10 cellular contexts compared by ENCODE assay signal in the genomic region with DNA sequence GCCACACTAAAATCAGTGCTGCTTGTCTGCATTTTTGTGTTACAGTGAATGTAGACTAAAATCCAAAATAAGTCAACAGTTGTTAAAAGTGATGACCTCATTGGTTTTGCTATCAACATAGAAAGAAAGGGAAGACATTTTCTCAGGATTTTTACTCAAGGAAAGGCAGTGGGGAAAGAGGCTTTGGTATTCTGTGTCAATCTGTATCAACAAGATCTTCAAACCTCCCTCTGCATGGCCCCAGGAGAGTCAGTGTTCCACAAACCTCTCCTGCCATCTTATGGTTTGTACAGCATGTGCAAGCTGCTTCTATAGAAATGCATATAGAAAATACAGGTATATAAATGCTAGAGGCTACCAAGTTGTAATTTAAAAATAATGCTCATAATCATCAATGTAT. TPM values are rescaled to one million over a fixed set of nuclear protein-coding genes. Genes with fewer than 3 reads are reported as not detected.
A peak's percentile ranks its signal among the peaks of the same experiment; 100 is the strongest.
DNase-seq lines count a peak whose midpoint lies in the region; ATAC-seq, FAIRE-seq and TF ChIP-seq lines count a peak whose summit lies in the region.
"Had no signal": no experiment of that assay in that cellular context is flagged by ENCODE, and none has a peak within 500 bp of the region (broad histone marks: within the 10 kb centered on the region; RNA-seq: fewer than 3 reads in every experiment).

No MANE protein-coding gene starts in this region.

- H3K79me2 ChIP-seq in endothelial cell of umbilical vein (ENCODE audit: control insufficient read depth, insufficient read depth, low read length), result no peaks in the 10 kb centered on the region

- no peaks in the 10 kb centered on the region for H3K9me1 ChIP-seq in endothelial cell of umbilical vein (replicated peaks; ENCODE audit: control insufficient read depth, extremely low read depth, insufficient read depth, low read length)

- POLR2A ChIA-PET in AG04449 (lab: Yijun Ruan, JAX) (no interaction called here), endothelial cell of umbilical vein (lab: Charles Lee) (no interaction called here)

- no peak overlapping the region for H3K9ac ChIP-seq in endothelial cell of umbilical vein (replicated peaks; ENCODE audit: extremely low read depth, insufficient read depth, low read length)

- dilution Hi-C loops in endothelial cell of umbilical vein (cut with MboI; ENCODE audit: extremely low pct_ligation_motif_present, low sequenced_read_pairs), result no loop called here

- H3K4me3 ChIP-seq in AG04449 (ENCODE audit: low read depth, low read length) (no peak overlapping the region), endothelial cell of umbilical vein (replicated peaks in 1 of 3; ENCODE audit: insufficient read depth in 1 of 3, low read depth in 1 of 3, low read length in 3 of 3) (no peak overlapping the region)
- H3K4me3 ChIP-seq: gastrocnemius medialis had no signal

- no peaks in the 10 kb centered on the region for H3K36me3 ChIP-seq in endothelial cell of umbilical vein (ENCODE audit: control insufficient read depth in 2 of 2, extremely low read depth in 1 of 2, insufficient read depth in 2 of 2, low read length in 2 of 2)
- H3K36me3 ChIP-seq: gastrocnemius medialis had no signal

- H4K20me1 ChIP-seq in endothelial cell of umbilical vein (replicated peaks; ENCODE audit: control insufficient read depth, extremely low read depth, insufficient read depth, low read length), result no peaks in the 10 kb centered on the region

- CTCF ChIA-PET in AG04449 (lab: Yijun Ruan, JAX), result interaction anchor here (1.2 to 4.2 kb wide), 10 partner anchors 10 to 251 kb away, joined by 5 to 66 read pairs (median 10); no protein-coding TSS in a partner anchor
- CTCF ChIA-PET in endothelial cell of umbilical vein (lab: Charles Lee), result interaction anchor here (1.4 to 4.3 kb wide), 5 partner anchors 79 to 733 kb away, joined by 3 to 24 read pairs (median 9); partner anchors contain the start of gene OR51D1

- no peak overlapping the region for H3K27ac ChIP-seq in endothelial cell of umbilical vein (ENCODE audit: insufficient read depth, low read depth, low read length)
- H3K27ac ChIP-seq: gastrocnemius medialis had no signal

- DNase-seq in AG04449 (ENCODE audit: low read depth, low spot score), result peak; percentile 54
- peak; percentile 7 for DNase-seq in NAMALWA (ENCODE audit: low spot score)
- DNase-seq in endothelial cell of umbilical vein (ENCODE audit: low read depth, low spot score), result peak; percentile 66
- DNase-seq in GF-D8 (lab: John Stamatoyannopoulos, UW), result no peak
- DNase-seq in activated T-cell treated with anti-CD3 and anti-CD28 coated beads, Interleukin-2, amount 50 U/mL, for 1 hour, result no peak
- DNase-seq in germinal center (ENCODE audit: low spot score), result no peak
- DNase-seq: activated CD8-positive, alpha-beta T cell treated with anti-CD3 and anti-CD28 coated beads for 36 hours; gastrocnemius medialis had no signal

- no peak overlapping the region for H3K4me2 ChIP-seq in endothelial cell of umbilical vein (ENCODE audit: insufficient read depth, low read length)

- TF ChIP-seq CTCF in AG04449 (IDR thresholded peaks at IDR 0.05; ENCODE audit: insufficient read depth, low read length, missing control alignments) (peak; percentile 63), endothelial cell of umbilical vein (IDR thresholded peaks at IDR 0.05; ENCODE audit: extremely low read depth in 1 of 2, insufficient read depth in 1 of 2, low read depth in 1 of 2, low read length in 2 of 2) (peak; percentile 32 to 34)

- ATAC-seq in GM19438 (IDR thresholded peaks at IDR 0.05; ENCODE audit: low read depth, unreplicated experiment) (peak; percentile 47), HG02610 (IDR thresholded peaks at IDR 0.05; ENCODE audit: unreplicated experiment) (no peak)
- ATAC-seq: activated CD8-positive, alpha-beta T cell treated with anti-CD3 and anti-CD28 coated beads for 36 hours; gastrocnemius medialis had no signal

- TF ChIP-seq POLR2A in endothelial cell of umbilical vein (IDR thresholded peaks at IDR 0.05; ENCODE audit: low read depth, low read length), result no peak

- H3K9me3 ChIP-seq in endothelial cell of umbilical vein (replicated peaks; ENCODE audit: control insufficient read depth, insufficient read depth, low read length), result no peaks in the 10 kb centered on the region
- H3K9me3 ChIP-seq: gastrocnemius medialis had no signal

- H3K27me3 ChIP-seq in endothelial cell of umbilical vein (ENCODE audit: control insufficient read depth in 2 of 2, insufficient read depth in 2 of 2, low read length in 2 of 2), result no peaks in the 10 kb centered on the region
- H3K27me3 ChIP-seq: gastrocnemius medialis had no signal

- no TSS peak for BruUV-seq in endothelial cell of umbilical vein (replicated peaks; lab: Mats Ljungman, UMichigan)

- FAIRE-seq in endothelial cell of umbilical vein (lab: Jason Lieb, UNC), result no peak

- no peak overlapping the region for H2AFZ ChIP-seq in endothelial cell of umbilical vein (ENCODE audit: low read depth, low read length)

- H3K4me1 ChIP-seq in endothelial cell of umbilical vein (ENCODE audit: control insufficient read depth, extremely low read depth, insufficient read depth, low read length), result peaks cover 19% of the 10 kb centered on the region
- H3K4me1 ChIP-seq: gastrocnemius medialis had no signal

- intact Hi-C loops in endothelial cell of umbilical vein (cut with micrococcal nuclease), result loop anchor here (1.0 to 2.0 kb wide), 2 partner anchors 165 to 732 kb away; partner anchors contain the start of gene OR51D1

TF ChIP-seq in endothelial cell of umbilical vein, 7 proteins besides CTCF, POLR2A, EP300 and RAD21:
- peak; percentile 67 for TF ChIP-seq GATA2 (IDR thresholded peaks at IDR 0.05; ENCODE audit: insufficient read depth, insufficient read length, low read depth, low read length)
- no peak for TF ChIP-seq JUN (IDR thresholded peaks at IDR 0.05; ENCODE audit: borderline replicate concordance, insufficient read depth, insufficient read length, low read depth)
- TF ChIP-seq MYC (IDR thresholded peaks at IDR 0.05; ENCODE audit: low read depth, low read length), result no peak
- no peak for TF ChIP-seq FOS (IDR thresholded peaks at IDR 0.05; ENCODE audit: borderline replicate concordance, insufficient read depth, low read length)
- TF ChIP-seq POLR2AphosphoS5 (IDR thresholded peaks at IDR 0.05; ENCODE audit: insufficient read depth, low read depth, low read length), result no peak
- TF ChIP-seq EZH2 (IDR thresholded peaks at IDR 0.05; ENCODE audit: borderline replicate concordance, low read depth, low read length, severe bottlenecking), result no peak
- TF ChIP-seq, protein P1, sequence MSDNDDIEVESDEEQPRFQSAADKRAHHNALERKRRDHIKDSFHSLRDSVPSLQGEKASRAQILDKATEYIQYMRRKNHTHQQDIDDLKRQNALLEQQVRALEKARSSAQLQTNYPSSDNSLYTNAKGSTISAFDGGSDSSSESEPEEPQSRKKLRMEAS (IDR thresholded peaks at IDR 0.05; ENCODE audit: insufficient read depth, insufficient read length), result no peak

RNA-seq across cellular contexts. Expression of gene OR51M1, which starts 13.8 kb away (rescaled TPM):
- not detected in 2 replicates for total RNA-seq in endothelial cell of umbilical vein
- not detected in 2 replicates for polyA plus RNA-seq in endothelial cell of umbilical vein
- not detected in 2 replicates for polyA plus RNA-seq in endothelial cell of umbilical vein (2011; cell fraction: cytosol; rRNA removed)
- not detected in 2 replicates for polyA plus RNA-seq in endothelial cell of umbilical vein (2011; cell fraction: nucleus; rRNA removed)
- not detected in 2 replicates for polyA plus RNA-seq in endothelial cell of umbilical vein (2012)
- not detected in 2 replicates for polyA minus RNA-seq in endothelial cell of umbilical vein
- not detected for polyA minus RNA-seq in endothelial cell of umbilical vein (2011; cell fraction: cytosol; rRNA and poly(A)+ RNA removed)
- polyA minus RNA-seq in endothelial cell of umbilical vein (2011; cell fraction: nucleus; rRNA and poly(A)+ RNA removed), result not detected in 2 replicates
- total RNA-seq: activated CD8-positive, alpha-beta T cell treated with anti-CD3 and anti-CD28 coated beads for 36 hours; gastrocnemius medialis had no signal

RNA-seq across cellular contexts. Expression of gene OR51B6, which starts 18.5 kb away (rescaled TPM):
- not detected in 2 replicates for total RNA-seq in endothelial cell of umbilical vein
- polyA plus RNA-seq in endothelial cell of umbilical vein, result not detected in 2 replicates
- polyA plus RNA-seq in endothelial cell of umbilical vein (2011; cell fraction: cytosol; rRNA removed), result not detected in 2 replicates
- polyA plus RNA-seq in endothelial cell of umbilical vein (2011; cell fraction: nucleus; rRNA removed), result not detected in 2 replicates
- not detected in 2 replicates for polyA plus RNA-seq in endothelial cell of umbilical vein (2012)
- polyA minus RNA-seq in endothelial cell of umbilical vein, result not detected in 2 replicates
- not detected for polyA minus RNA-seq in endothelial cell of umbilical vein (2011; cell fraction: cytosol; rRNA and poly(A)+ RNA removed)
- not detected in 2 replicates for polyA minus RNA-seq in endothelial cell of umbilical vein (2011; cell fraction: nucleus; rRNA and poly(A)+ RNA removed)
- total RNA-seq: activated CD8-positive, alpha-beta T cell treated with anti-CD3 and anti-CD28 coated beads for 36 hours; gastrocnemius medialis had no signal

RNA-seq across cellular contexts. Expression of gene OR51B5, which starts 26.5 kb away (rescaled TPM):
- not detected in 2 replicates for total RNA-seq in endothelial cell of umbilical vein
- 0.07 TPM in 1 of 2 replicates, not detected in the other for polyA plus RNA-seq in endothelial cell of umbilical vein
- 0.06 TPM in 1 of 2 replicates, not detected in the other for polyA plus RNA-seq in endothelial cell of umbilical vein (2011; cell fraction: cytosol; rRNA removed)
- polyA plus RNA-seq in endothelial cell of umbilical vein (2011; cell fraction: nucleus; rRNA removed), result 0.21 and 0.27 TPM in 2 replicates
- polyA plus RNA-seq in endothelial cell of umbilical vein (2012), result not detected in 2 replicates
- polyA minus RNA-seq in endothelial cell of umbilical vein, result 2.7 and 3.1 TPM in 2 replicates
- not detected for polyA minus RNA-seq in endothelial cell of umbilical vein (2011; cell fraction: cytosol; rRNA and poly(A)+ RNA removed)
- polyA minus RNA-seq in endothelial cell of umbilical vein (2011; cell fraction: nucleus; rRNA and poly(A)+ RNA removed), result 0.63 and 0.72 TPM in 2 replicates
- total RNA-seq: activated CD8-positive, alpha-beta T cell treated with anti-CD3 and anti-CD28 coated beads for 36 hours; gastrocnemius medialis had no signal

RNA-seq across cellular contexts. Expression of gene OR51B2, which starts 45.7 kb away (rescaled TPM):
- total RNA-seq in endothelial cell of umbilical vein, result not detected in 2 replicates
- not detected in 2 replicates for polyA plus RNA-seq in endothelial cell of umbilical vein
- not detected in 2 replicates for polyA plus RNA-seq in endothelial cell of umbilical vein (2011; cell fraction: cytosol; rRNA removed)
- polyA plus RNA-seq in endothelial cell of umbilical vein (2011; cell fraction: nucleus; rRNA removed), result not detected in 2 replicates
- polyA plus RNA-seq in endothelial cell of umbilical vein (2012), result not detected in 2 replicates
- 0.36 TPM in 1 of 2 replicates, not detected in the other for polyA minus RNA-seq in endothelial cell of umbilical vein
- not detected for polyA minus RNA-seq in endothelial cell of umbilical vein (2011; cell fraction: cytosol; rRNA and poly(A)+ RNA removed)
- 0.48 and 1.2 TPM in 2 replicates for polyA minus RNA-seq in endothelial cell of umbilical vein (2011; cell fraction: nucleus; rRNA and poly(A)+ RNA removed)
- total RNA-seq: activated CD8-positive, alpha-beta T cell treated with anti-CD3 and anti-CD28 coated beads for 36 hours; gastrocnemius medialis had no signal

RNA-seq across cellular contexts. Expression of gene OR51Q1, which starts 52.1 kb away (rescaled TPM):
- not detected in 2 replicates for total RNA-seq in endothelial cell of umbilical vein
- polyA plus RNA-seq in endothelial cell of umbilical vein, result not detected in 2 replicates
- polyA plus RNA-seq in endothelial cell of umbilical vein (2011; cell fraction: cytosol; rRNA removed), result not detected in 2 replicates
- not detected in 2 replicates for polyA plus RNA-seq in endothelial cell of umbilical vein (2011; cell fraction: nucleus; rRNA removed)
- not detected in 2 replicates for polyA plus RNA-seq in endothelial cell of umbilical vein (2012)
- polyA minus RNA-seq in endothelial cell of umbilical vein, result not detected in 2 replicates
- polyA minus RNA-seq in endothelial cell of umbilical vein (2011; cell fraction: cytosol; rRNA and poly(A)+ RNA removed), result not detected
- polyA minus RNA-seq in endothelial cell of umbilical vein (2011; cell fraction: nucleus; rRNA and poly(A)+ RNA removed), result not detected in 2 replicates
- total RNA-seq: activated CD8-positive, alpha-beta T cell treated with anti-CD3 and anti-CD28 coated beads for 36 hours; gastrocnemius medialis had no signal

Comparison
In these comparisons a context has a peak if more than half of its experiments do, and no peak if none do; other contexts are left out.
1. DNase-seq: peak in AG04449 (single experiment), NAMALWA (single experiment) and endothelial cell of umbilical vein (single experiment); none in GF-D8 (single experiment), activated T-cell treated with anti-CD3 and anti-CD28 coated beads, Interleukin-2, amount 50 U/mL, for 1 hour (single experiment) and germinal center (single experiment).